Comparison of ENCODE assay signal across 31 cellular contexts in genomic region chr4:31104596-31104995, GRCh38.
DNase-seq lines count a peak whose midpoint lies in the region; ATAC-seq and FAIRE-seq lines count a peak whose summit lies in the region.
"Had no signal": no experiment of that assay in that cellular context is flagged by ENCODE, and none has a peak within 500 bp of the region (broad histone marks: within the 10 kb centered on the region; RNA-seq: fewer than 3 reads in every experiment).

No MANE protein-coding gene starts in this region.

- peak; percentile 69 for FAIRE-seq in urothelium cell line (lab: Jason Lieb, UNC)
- FAIRE-seq: HTR-8/SVneo, K562, kidney, RCC 7860 had no signal

- H3K27ac Mint-ChIP-seq in activated CD8-positive, alpha-beta memory T cell treated with anti-CD3 and anti-CD28 coated beads, Interleukin-2, amount 10 ng/mL, durations not matched to agents 7 days and 5 days: no peak overlapping the region
- H3K27ac Mint-ChIP-seq: CD4-positive, CD25-positive, alpha-beta regulatory T cell; naive thymus-derived CD4-positive, alpha-beta T cell had no signal

- no peak for ATAC-seq in activated CD8-positive, alpha-beta memory T cell treated with anti-CD3 and anti-CD28 coated beads, Interleukin-2, amount 10 ng/mL, durations not matched to agents 7 days and 5 days
- no peak for ATAC-seq in GM19452 (IDR thresholded peaks at IDR 0.05; ENCODE audit: unreplicated experiment)
- ATAC-seq: activated CD4-positive, CD25-positive, alpha-beta regulatory T cell treated with anti-CD3 and anti-CD28 coated beads, Interleukin-2, amount 50 U/mL, for 24 hours; heart right ventricle; K562; naive thymus-derived CD4-positive, alpha-beta T cell; sciatic nerve had no signal

- H3K27me3 Mint-ChIP-seq in activated CD8-positive, alpha-beta memory T cell treated with anti-CD3 and anti-CD28 coated beads, Interleukin-2, amount 10 ng/mL, durations not matched to agents 7 days and 5 days: no peaks in the 10 kb centered on the region
- H3K27me3 Mint-ChIP-seq: CD4-positive, CD25-positive, alpha-beta regulatory T cell; naive thymus-derived CD4-positive, alpha-beta T cell had no signal

- DNase-seq in NCI-H146 (lab: John Stamatoyannopoulos, UW) (peak; percentile 61), NCI-H146 treated with DMSO at 0.1 percent for 48 hours (lab: John Stamatoyannopoulos, UW; ENCODE audit: unreplicated experiment) (no peak), NCI-H446 (lab: John Stamatoyannopoulos, UW) (peak; percentile 50 to 51), astrocyte of the hippocampus (ENCODE audit: low read depth, low spot score) (peak; percentile 48), urothelium cell line (ENCODE audit: low spot score) (no peak)
- no peak for DNase-seq in activated CD8-positive, alpha-beta memory T cell treated with anti-CD3 and anti-CD28 coated beads, Interleukin-2, amount 10 ng/mL, durations not matched to agents 7 days and 5 days
- no peak for DNase-seq in activated CD4-positive, alpha-beta T cell treated with anti-CD3 and anti-CD28 coated beads for 1 hour
- DNase-seq: 8988T; activated CD4-positive, alpha-beta T cell treated with anti-CD3 and anti-CD28 coated beads, Interleukin-2, amount 50 U/mL, for 48 hours; activated naive CD4-positive, alpha-beta T cell treated with Interleukin-2 at 50 U/mL for 16 hours; brain microvascular endothelial cell; CD4-positive, CD25-positive, alpha-beta regulatory T cell; dorsolateral prefrontal cortex; foreskin melanocyte; heart right ventricle; kidney; midbrain; naive thymus-derived CD4-positive, alpha-beta T cell; NCI-H1105 treated with DMSO at 0.1 percent for 48 hours; NCI-H2171; NCI-H526; SHP77 treated with DMSO at 0.1 percent for 48 hours; stimulated activated CD4-positive, alpha-beta T cell treated with anti-CD3 and anti-CD28 coated beads, Interleukin-4, amount 100 ng/mL, for 1 hour; T-helper 2 cell; upper lobe of left lung had no signal

- H3K9me3 Mint-ChIP-seq in activated CD8-positive, alpha-beta memory T cell treated with anti-CD3 and anti-CD28 coated beads, Interleukin-2, amount 10 ng/mL, durations not matched to agents 7 days and 5 days (ENCODE audit: low read depth): peaks cover 2% of the 10 kb centered on the region

- CTCF ChIA-PET in activated CD8-positive, alpha-beta memory T cell treated with anti-CD3 and anti-CD28 coated beads, Interleukin-2, amount 10 ng/mL, durations not matched to agents 7 days and 5 days (lab: Charles Lee): no interaction called here

- H3K4me3 Mint-ChIP-seq in activated CD8-positive, alpha-beta memory T cell treated with anti-CD3 and anti-CD28 coated beads, Interleukin-2, amount 10 ng/mL, durations not matched to agents 7 days and 5 days: no peak overlapping the region
- H3K4me3 Mint-ChIP-seq: CD4-positive, CD25-positive, alpha-beta regulatory T cell; naive thymus-derived CD4-positive, alpha-beta T cell had no signal

- H3K4me1 Mint-ChIP-seq in activated CD8-positive, alpha-beta memory T cell treated with anti-CD3 and anti-CD28 coated beads, Interleukin-2, amount 10 ng/mL, durations not matched to agents 7 days and 5 days: no peaks in the 10 kb centered on the region
- H3K4me1 Mint-ChIP-seq: CD4-positive, CD25-positive, alpha-beta regulatory T cell; naive thymus-derived CD4-positive, alpha-beta T cell had no signal

- H3K36me3 Mint-ChIP-seq in activated CD8-positive, alpha-beta memory T cell treated with anti-CD3 and anti-CD28 coated beads, Interleukin-2, amount 10 ng/mL, durations not matched to agents 7 days and 5 days: no peaks in the 10 kb centered on the region
- H3K36me3 Mint-ChIP-seq: CD4-positive, CD25-positive, alpha-beta regulatory T cell; naive thymus-derived CD4-positive, alpha-beta T cell had no signal

Comparison
In these comparisons a context has a peak if more than half of its experiments do, and no peak if none do; other contexts are left out.
1. DNase-seq: peak in NCI-H146 (single experiment), NCI-H446 (2 of 2) and astrocyte of the hippocampus (single experiment); none in NCI-H146 treated with DMSO at 0.1 percent for 48 hours (single experiment), urothelium cell line (single experiment), activated CD8-positive, alpha-beta memory T cell treated with anti-CD3 and anti-CD28 coated beads, Interleukin-2, amount 10 ng/mL, durations not matched to agents 7 days and 5 days (single experiment) and activated CD4-positive, alpha-beta T cell treated with anti-CD3 and anti-CD28 coated beads for 1 hour (single experiment).